ENCODE assay signal across 12 cellular contexts in genomic region chr10:98365698-98366530, GRCh38. TPM values are rescaled to one million over a fixed set of nuclear protein-coding genes. Genes with fewer than 3 reads are reported as not detected.
DNase-seq lines count a peak whose midpoint lies in the region; ATAC-seq and TF ChIP-seq lines count a peak whose summit lies in the region.
"Had no signal": no experiment of that assay in that cellular context is flagged by ENCODE, and none has a peak within 500 bp of the region (broad histone marks: within the 10 kb centered on the region; RNA-seq: fewer than 3 reads in every experiment).

No MANE protein-coding gene starts in this region.

- H4K8ac ChIP-seq in trophoblast cell (ENCODE audit: low read depth, low read length): no peak overlapping the region

- in situ Hi-C loops in SK-MEL-5 (cut with HindIII; ENCODE audit: low pct_unique_long_range_greater_than_20kb, low sequenced_read_pairs): no loop called here

- intact Hi-C loops in right cardiac atrium (cut with DNase I): no loop called here

- no peak overlapping the region for H3K4ac ChIP-seq in trophoblast cell (ENCODE audit: low read depth, low read length)

- H3K9ac ChIP-seq in trophoblast cell (ENCODE audit: low read length): no peak overlapping the region
- H3K9ac ChIP-seq: BLaER1 treated with 17β-estradiol and CSF1 and Interleukin-3, amounts not matched to agents 10 nM and 100 nM had no signal

- no peaks in the 10 kb centered on the region for H3K79me1 ChIP-seq in trophoblast cell (ENCODE audit: low read length)

- H3K14ac ChIP-seq in trophoblast cell (ENCODE audit: low read length): no peak overlapping the region

- no peak overlapping the region for H2AFZ ChIP-seq in trophoblast cell (ENCODE audit: insufficient read depth, low read length, poor library complexity)

- no peak overlapping the region for H2BK5ac ChIP-seq in trophoblast cell (ENCODE audit: low read depth, low read length, poor library complexity)

- H3K27ac ChIP-seq in trophoblast cell (ENCODE audit: low read depth, low read length): no peak overlapping the region
- no peak overlapping the region for H3K27ac ChIP-seq in right cardiac atrium (ENCODE audit: low read length)
- H3K27ac ChIP-seq: BLaER1 treated with 17β-estradiol and CSF1 and Interleukin-3, amounts not matched to agents 10 nM and 100 nM had no signal

- H3K9me3 ChIP-seq in trophoblast cell (ENCODE audit: insufficient read depth, low read depth, low read length) (peaks cover 2% of the 10 kb centered on the region), right cardiac atrium (ENCODE audit: control insufficient read depth, low read length) (no peaks in the 10 kb centered on the region)
- H3K9me3 ChIP-seq: BLaER1 treated with 17β-estradiol and CSF1 and Interleukin-3, amounts not matched to agents 10 nM and 100 nM had no signal

- H2AK5ac ChIP-seq in trophoblast cell (ENCODE audit: low read length): no peak overlapping the region

- peaks cover 10 to 18% of the 10 kb centered on the region in 2 experiments for H3K4me1 ChIP-seq in trophoblast cell (ENCODE audit: control insufficient read depth in 1 of 2, insufficient read depth in 2 of 2, low read length in 2 of 2)
- H3K4me1 ChIP-seq in right cardiac atrium (ENCODE audit: control insufficient read depth, insufficient read depth, low read length): peaks cover 5% of the 10 kb centered on the region

- H3K18ac ChIP-seq in trophoblast cell (ENCODE audit: low read length): no peak overlapping the region

- H4K12ac ChIP-seq in trophoblast cell (ENCODE audit: low read depth, low read length): no peak overlapping the region

- DNase-seq in COLO829 (ENCODE audit: low spot score) (peak; percentile 92), SK-MEL-5 (ENCODE audit: low read depth, low spot score) (peak; percentile 99), trophoblast cell (no peak), glomerular visceral epithelial cell (ENCODE audit: extremely low spot score) (no peak), right cardiac atrium (no peak)
- DNase-seq: HCEC 1CT, NCI-H226, NCI-H526 treated with DMSO at 0.1 percent for 48 hours had no signal

- peak overlapping the region; percentile 15 for H2BK12ac ChIP-seq in trophoblast cell (ENCODE audit: low read length)

- no peaks in the 10 kb centered on the region for H3K79me2 ChIP-seq in trophoblast cell (ENCODE audit: control insufficient read depth, insufficient read depth, low read length, poor library complexity)

- no peak overlapping the region for H3K23ac ChIP-seq in trophoblast cell (ENCODE audit: low read length)

- no peak overlapping the region for H3K4me2 ChIP-seq in trophoblast cell (ENCODE audit: low read length)

- H3K27me3 ChIP-seq in trophoblast cell (ENCODE audit: insufficient read depth, low read length): no peaks in the 10 kb centered on the region
- no peaks in the 10 kb centered on the region for H3K27me3 ChIP-seq in right cardiac atrium (ENCODE audit: control insufficient read depth, insufficient read depth)
- H3K27me3 ChIP-seq: BLaER1 treated with 17β-estradiol and CSF1 and Interleukin-3, amounts not matched to agents 10 nM and 100 nM had no signal

- H3K4me3 ChIP-seq in trophoblast cell (ENCODE audit: low read depth, low read length) (no peak overlapping the region), right cardiac atrium (ENCODE audit: low read length) (no peak overlapping the region)
- H3K4me3 ChIP-seq: BLaER1 treated with 17β-estradiol and CSF1 and Interleukin-3, amounts not matched to agents 10 nM and 100 nM had no signal

- no peak overlapping the region for H2BK120ac ChIP-seq in trophoblast cell (ENCODE audit: insufficient read depth, low read length, poor library complexity)

- H4K91ac ChIP-seq in trophoblast cell (ENCODE audit: low read depth, low read length): no peak overlapping the region

- ATAC-seq in esophagus mucosa: peak; percentile 74
- ATAC-seq in SK-N-SH treated with all-trans-retinoic acid at 6 μM for 48 hours: no peak
- no peak for ATAC-seq in right cardiac atrium
- no peak for ATAC-seq in HG03039 (IDR thresholded peaks at IDR 0.05; ENCODE audit: unreplicated experiment)

- no CpG with 5 or more reads among the region's 18 CpGs for whole genome bisulfite sequencing in trophoblast cell (ENCODE audit: extremely low coverage, insufficient coverage, insufficient read length)
- WGBS in right cardiac atrium: 92% methylated on average over 18 of the region's 18 CpGs

- H3K36me3 ChIP-seq in trophoblast cell (ENCODE audit: control insufficient read depth in 1 of 2, insufficient read depth in 2 of 2, low read length in 2 of 2): no peaks in the 10 kb centered on the region
- H3K36me3 ChIP-seq: BLaER1 treated with 17β-estradiol and CSF1 and Interleukin-3, amounts not matched to agents 10 nM and 100 nM had no signal

TF ChIP-seq in SK-N-SH treated with all-trans-retinoic acid at 6 μM for 48 hours, 23 proteins besides CTCF, POLR2A, EP300 and RAD21:
- TF ChIP-seq PATZ1 (CRISPR knock-in tag; IDR thresholded peaks at IDR 0.05; ENCODE audit: borderline replicate concordance) (no peak), CREB5 (CRISPR knock-in tag; IDR thresholded peaks at IDR 0.05; ENCODE audit: low read depth) (no peak), ARNTL (CRISPR knock-in tag; IDR thresholded peaks at IDR 0.05; ENCODE audit: borderline replicate concordance, low read depth) (no peak)

RNA-seq across cellular contexts. Expression of gene PYROXD2, which starts 49.1 kb away (rescaled TPM):
- 2.2 and 3.2 TPM in 2 replicates for total RNA-seq in SK-MEL-5 (2014; rRNA removed; shearing (Covaris generic))
- 4.5 and 5.2 TPM in 2 replicates for polyA plus RNA-seq in SK-MEL-5 (2015; cell fraction: cytosol; rRNA removed)
- polyA plus RNA-seq in SK-MEL-5 (2015; cell fraction: nucleus; rRNA removed): 20.2 and 30.6 TPM in 2 replicates
- total RNA-seq in esophagus mucosa (1.5 TPM), right cardiac atrium (10 to 100 TPM in 1 of 4 donors, 1 to 10 TPM in 3; 5.3 to 10.8 (median 7.6) TPM)
- 1.3 and 1.5 TPM in 2 replicates for polyA plus RNA-seq in trophoblast cell (2013)
- polyA plus RNA-seq in right cardiac atrium: 7.9 TPM

Comparison
In these comparisons a context has a peak if more than half of its experiments do, and no peak if none do; other contexts are left out.
1. DNase-seq: peak in COLO829 (single experiment) and SK-MEL-5 (single experiment); none in trophoblast cell (0 of 2), glomerular visceral epithelial cell (single experiment) and right cardiac atrium (0 of 3).